Comparison of ENCODE assay signal across 8 cellular contexts in genomic region chr1:215076312-215076711, GRCh38. TPM values are rescaled to one million over a fixed set of nuclear protein-coding genes. Genes with fewer than 3 reads are reported as not detected.
DNase-seq lines count a peak whose midpoint lies in the region; ATAC-seq and TF ChIP-seq lines count a peak whose summit lies in the region.

No MANE protein-coding gene starts in this region.

- peaks cover under 1% of the 10 kb centered on the region; the same call in 1 of the 2 replicates for H3K27me3 ChIP-seq in MG63
- peaks cover 30% of the 10 kb centered on the region for H3K27me3 ChIP-seq in endodermal cell (ENCODE audit: control insufficient read depth, insufficient read depth, low read length, poor library complexity, severe bottlenecking)

- peak; percentile 23 for DNase-seq in Caki2 (ENCODE audit: low read depth)
- DNase-seq in MG63 = peak; percentile 19
- peak; percentile 81 for DNase-seq in endodermal cell
- DNase-seq in activated CD8-positive, alpha-beta memory T cell treated with anti-CD3 and anti-CD28 coated beads, Interleukin-2, amount 50 U/mL, for 4 hours = no peak
- no peak for DNase-seq in globus pallidus (ENCODE audit: low spot score)
- DNase-seq in stimulated activated effector memory CD8-positive, alpha-beta T cell treated with anti-CD3 and anti-CD28 coated beads, Interleukin-12 subunit alpha, Interleukin-12 subunit beta, amount 100 ng/mL, for 72 hours (ENCODE audit: low spot score in 2 of 2) = no peak

- H3K4me1 Mint-ChIP-seq in endodermal cell = no peaks in the 10 kb centered on the region
- H3K4me1 Mint-ChIP-seq in stimulated activated effector memory CD8-positive, alpha-beta T cell treated with anti-CD3 and anti-CD28 coated beads, Interleukin-12 subunit alpha, Interleukin-12 subunit beta, amount 100 ng/mL, for 72 hours = no peaks in the 10 kb centered on the region

- no peaks in the 10 kb centered on the region for H3K36me3 Mint-ChIP-seq in endodermal cell (ENCODE audit: low read depth)
- no peaks in the 10 kb centered on the region for H3K36me3 Mint-ChIP-seq in stimulated activated effector memory CD8-positive, alpha-beta T cell treated with anti-CD3 and anti-CD28 coated beads, Interleukin-12 subunit alpha, Interleukin-12 subunit beta, amount 100 ng/mL, for 72 hours

- no peak overlapping the region for H3K27ac ChIP-seq in endodermal cell (ENCODE audit: low read depth, low read length)

- ATAC-seq in GM19397 (IDR thresholded peaks at IDR 0.05; ENCODE audit: unreplicated experiment) (peak; percentile 60), GM21576 (IDR thresholded peaks at IDR 0.05; ENCODE audit: unreplicated experiment) (no peak)
- ATAC-seq in stimulated activated effector memory CD8-positive, alpha-beta T cell treated with anti-CD3 and anti-CD28 coated beads, Interleukin-12 subunit alpha, Interleukin-12 subunit beta, amount 100 ng/mL, for 72 hours = no peak

- H3K4me3 Mint-ChIP-seq in endodermal cell = no peak overlapping the region
- H3K4me3 Mint-ChIP-seq in stimulated activated effector memory CD8-positive, alpha-beta T cell treated with anti-CD3 and anti-CD28 coated beads, Interleukin-12 subunit alpha, Interleukin-12 subunit beta, amount 100 ng/mL, for 72 hours = no peak overlapping the region

- in situ Hi-C loops in Caki2 (cut with HindIII; ENCODE audit: low pct_unique_long_range_greater_than_20kb, low sequenced_read_pairs) = no loop called here

- no peak overlapping the region for H3K9ac ChIP-seq in endodermal cell (ENCODE audit: extremely low read depth, low read length, poor library complexity, severe bottlenecking)

- no peak overlapping the region for H3K4me3 ChIP-seq in MG63
- no peak overlapping the region for H3K4me3 ChIP-seq in endodermal cell (ENCODE audit: low read length)

- H3K9me3 Mint-ChIP-seq in endodermal cell = no peaks in the 10 kb centered on the region
- H3K9me3 Mint-ChIP-seq in stimulated activated effector memory CD8-positive, alpha-beta T cell treated with anti-CD3 and anti-CD28 coated beads, Interleukin-12 subunit alpha, Interleukin-12 subunit beta, amount 100 ng/mL, for 72 hours = peaks cover 7% of the 10 kb centered on the region

- H3K27ac Mint-ChIP-seq in endodermal cell = no peak overlapping the region
- H3K27ac Mint-ChIP-seq in stimulated activated effector memory CD8-positive, alpha-beta T cell treated with anti-CD3 and anti-CD28 coated beads, Interleukin-12 subunit alpha, Interleukin-12 subunit beta, amount 100 ng/mL, for 72 hours = no peak overlapping the region

- peak; percentile 80 for TF ChIP-seq CTCF in endodermal cell (conservative IDR thresholded peaks at IDR 0.05)

- no peaks in the 10 kb centered on the region for H3K9me3 ChIP-seq in MG63
- H3K9me3 ChIP-seq in endodermal cell (ENCODE audit: control insufficient read depth, low read length) = no peaks in the 10 kb centered on the region

- H3K4me1 ChIP-seq in endodermal cell (ENCODE audit: control insufficient read depth, insufficient read depth, low read length) = no peaks in the 10 kb centered on the region

- H3K27me3 Mint-ChIP-seq in endodermal cell (ENCODE audit: insufficient read depth) = peaks cover 50% of the 10 kb centered on the region

- H3K36me3 ChIP-seq in MG63 (no peaks in the 10 kb centered on the region), endodermal cell (ENCODE audit: control insufficient read depth, insufficient read depth, low read length) (no peaks in the 10 kb centered on the region)

RNA-seq across cellular contexts. Expression of gene KCNK2, which starts 6.2 kb away (rescaled TPM):
- 2.3 and 7.6 TPM in 2 replicates for total RNA-seq in Caki2 (2014; rRNA removed; shearing (Covaris generic); ENCODE audit: low replicate concordance)
- total RNA-seq in MG63 (2014; rRNA removed; shearing (Covaris generic); ENCODE audit: low replicate concordance) = 1.1 and 2.8 TPM in 2 replicates
- under 1 TPM in 1 of 2 donors, not detected in 1; 0.15 TPM for total RNA-seq in endodermal cell
- 2.1 TPM for polyA plus RNA-seq in endodermal cell (2013, experiment 1 of 2)
- 1.3 TPM for polyA plus RNA-seq in endodermal cell (2013, experiment 2 of 2)

Comparison
In these comparisons a context has a peak if more than half of its experiments do, and no peak if none do; other contexts are left out.
1. DNase-seq: peak in Caki2 (single experiment), MG63 (single experiment) and endodermal cell (single experiment); none in activated CD8-positive, alpha-beta memory T cell treated with anti-CD3 and anti-CD28 coated beads, Interleukin-2, amount 50 U/mL, for 4 hours (single experiment), globus pallidus (single experiment) and stimulated activated effector memory CD8-positive, alpha-beta T cell treated with anti-CD3 and anti-CD28 coated beads, Interleukin-12 subunit alpha, Interleukin-12 subunit beta, amount 100 ng/mL, for 72 hours (0 of 2).